12 cellular contexts compared by ENCODE assay signal in genomic region chr11:122705396-122705795, GRCh38.
"Had no signal": no experiment of that assay in that cellular context is flagged by ENCODE, and none has a peak within 500 bp of the region (broad histone marks: within the 10 kb centered on the region; RNA-seq: fewer than 3 reads in every experiment).

No MANE protein-coding gene starts in this region.

- H3K27me3 ChIP-seq: neutrophil, right atrium auricular region, testis had no signal

- H3K36me3 ChIP-seq: neutrophil, right atrium auricular region had no signal

- H3K27ac ChIP-seq: neutrophil, right atrium auricular region, testis had no signal

- DNase-seq: activated naive CD4-positive, alpha-beta T cell; dermis blood vessel endothelial cell; hippocampal formation; left cardiac atrium; naive thymus-derived CD4-positive, alpha-beta T cell; stimulated activated CD4-positive, alpha-beta T cell treated with anti-CD3 and anti-CD28 coated beads, Interleukin-2, amount 100 ng/mL, for 24 hours; stimulated activated naive CD8-positive, alpha-beta T cell treated with anti-CD3 and anti-CD28 coated beads, Interleukin-15, amount 100 ng/mL, for 72 hours; testis had no signal

- H3K4me3 ChIP-seq: lung, right atrium auricular region, testis had no signal

- H3K9me3 ChIP-seq: neutrophil, right atrium auricular region, testis had no signal

- FAIRE-seq: urothelium cell line had no signal

- H3K4me1 ChIP-seq: right atrium auricular region had no signal
